Comparison of ENCODE assay signal across 8 cellular contexts in genomic region chr15:59689626-59690236, GRCh38. TPM values are rescaled to one million over a fixed set of nuclear protein-coding genes. Genes with fewer than 3 reads are reported as not detected.
DNase-seq lines count a peak whose midpoint lies in the region; ATAC-seq and TF ChIP-seq lines count a peak whose summit lies in the region.

No MANE protein-coding gene starts in this region.

- intact Hi-C loops in CD8-positive, alpha-beta T cell (cut with DNase I, micrococcal nuclease): loop anchor here (1.0 to 10.0 kb wide), 18 partner anchors 32 to 1155 kb away; partner anchors contain the start of genes GTF2A2 (in 2 of the 2), ICE2 (in 2 of the 2), RNF111 (in 2 of the 2) and SLTM (in 2 of the 2)
- intact Hi-C loops in cardiac septum (cut with DNase I) (loop anchor here (1.0 to 5.0 kb wide), 2 partner anchors 32 to 638 kb away; partner anchors contain the start of gene GTF2A2), posterior cingulate gyrus (cut with DNase I) (loop anchor here (2.0 to 10.0 kb wide), 2 partner anchors 33 to 635 kb away; partner anchors contain the start of gene GTF2A2)

- H3K27ac Mint-ChIP-seq in CD8-positive, alpha-beta T cell: peak overlapping the region; percentile 96
- H3K27ac Mint-ChIP-seq in activated naive CD8-positive, alpha-beta T cell: peak overlapping the region; percentile 91

- H3K36me3 Mint-ChIP-seq in CD8-positive, alpha-beta T cell: peaks cover 26% of the 10 kb centered on the region
- peaks cover 5% of the 10 kb centered on the region for H3K36me3 Mint-ChIP-seq in activated naive CD8-positive, alpha-beta T cell

- CTCF ChIA-PET in CD8-positive, alpha-beta T cell (lab: Charles Lee): interaction anchor here (0.6 to 2.5 kb wide), 3 partner anchors 40 to 490 kb away, joined by 3 to 7 read pairs (median 3); no protein-coding TSS in a partner anchor

- H3K27ac ChIP-seq in CD8-positive, alpha-beta T cell (ENCODE audit: low read depth, low read length): peak overlapping the region; percentile 98

- POLR2A ChIA-PET in CD8-positive, alpha-beta T cell (lab: Charles Lee): interaction anchor here (1.0 to 3.5 kb wide), 4 partner anchors 32 to 757 kb away, joined by 3 to 20 read pairs (median 6); partner anchors contain the start of genes GTF2A2 and SLTM

- H3K27me3 Mint-ChIP-seq in CD8-positive, alpha-beta T cell (ENCODE audit: low read depth): no peaks in the 10 kb centered on the region
- no peaks in the 10 kb centered on the region for H3K27me3 Mint-ChIP-seq in activated naive CD8-positive, alpha-beta T cell

- H3K9me3 ChIP-seq in CD8-positive, alpha-beta T cell (ENCODE audit: low read length): no peaks in the 10 kb centered on the region

- DNase-seq in CD8-positive, alpha-beta T cell: peak; percentile 50 to 76 (median 67)
- DNase-seq in M059J (ENCODE audit: low read depth) (peak; percentile 75), SK-MEL-5 (ENCODE audit: low read depth, low spot score) (peak; percentile 78), cardiac septum (ENCODE audit: low spot score) (peak; percentile 88), posterior cingulate gyrus (peak; percentile 28 to 91 (median 46)), ureter (ENCODE audit: low spot score) (peak; percentile 85)

- no peaks in the 10 kb centered on the region for H3K9me3 Mint-ChIP-seq in CD8-positive, alpha-beta T cell
- H3K9me3 Mint-ChIP-seq in activated naive CD8-positive, alpha-beta T cell (ENCODE audit: low read depth): no peaks in the 10 kb centered on the region

- peaks cover 40% of the 10 kb centered on the region for H3K4me1 Mint-ChIP-seq in CD8-positive, alpha-beta T cell (ENCODE audit: low read depth)
- H3K4me1 Mint-ChIP-seq in activated naive CD8-positive, alpha-beta T cell (ENCODE audit: low read depth): peaks cover 42% of the 10 kb centered on the region

- in situ Hi-C loops in SK-MEL-5 (cut with HindIII; ENCODE audit: low pct_unique_long_range_greater_than_20kb, low sequenced_read_pairs): no loop called here

- peak overlapping the region; percentile 93 for H3K4me3 Mint-ChIP-seq in CD8-positive, alpha-beta T cell
- peak overlapping the region; percentile 94 for H3K4me3 Mint-ChIP-seq in activated naive CD8-positive, alpha-beta T cell

- peak overlapping the region; percentile 81 for H3K4me3 ChIP-seq in CD8-positive, alpha-beta T cell (ENCODE audit: low read depth, low read length)

- TF ChIP-seq CTCF in CD8-positive, alpha-beta T cell (IDR thresholded peaks at IDR 0.05): no peak

- ATAC-seq in CD8-positive, alpha-beta T cell: peak; percentile 30
- no peak for ATAC-seq in HG03565 (IDR thresholded peaks at IDR 0.05; ENCODE audit: unreplicated experiment)

- peaks cover 33% of the 10 kb centered on the region for H3K4me1 ChIP-seq in CD8-positive, alpha-beta T cell (ENCODE audit: insufficient read depth, low read length)

- no peaks in the 10 kb centered on the region for H3K27me3 ChIP-seq in CD8-positive, alpha-beta T cell (ENCODE audit: insufficient read depth, low read length)

- no peaks in the 10 kb centered on the region for H3K36me3 ChIP-seq in CD8-positive, alpha-beta T cell (ENCODE audit: insufficient read depth, low read length)

RNA-seq across cellular contexts. Expression of gene BNIP2, which starts 0.6 kb away (rescaled TPM):
- total RNA-seq in CD8-positive, alpha-beta T cell: 100 to 1,000 TPM; 107 to 114 TPM
- total RNA-seq in M059J (2014; rRNA removed; shearing (Covaris generic)): 95.3 and 115 TPM in 2 replicates
- total RNA-seq in SK-MEL-5 (2014; rRNA removed; shearing (Covaris generic)): 141 and 154 TPM in 2 replicates
- 157 and 202 TPM in 2 replicates for polyA plus RNA-seq in SK-MEL-5 (2015; cell fraction: cytosol; rRNA removed)
- 90.2 and 130 TPM in 2 replicates for polyA plus RNA-seq in SK-MEL-5 (2015; cell fraction: nucleus; rRNA removed)
- total RNA-seq in cardiac septum (87.4 TPM), ureter (103 TPM)

RNA-seq across cellular contexts. Expression of gene GTF2A2, which starts 32.4 kb away (rescaled TPM):
- 10 to 100 TPM; 62.7 to 63.6 TPM for total RNA-seq in CD8-positive, alpha-beta T cell
- 80.8 and 93.3 TPM in 2 replicates for total RNA-seq in M059J (2014; rRNA removed; shearing (Covaris generic))
- total RNA-seq in SK-MEL-5 (2014; rRNA removed; shearing (Covaris generic)): 71.7 and 80.4 TPM in 2 replicates
- polyA plus RNA-seq in SK-MEL-5 (2015; cell fraction: cytosol; rRNA removed): 30.2 and 38.5 TPM in 2 replicates
- 12.1 and 15.2 TPM in 2 replicates for polyA plus RNA-seq in SK-MEL-5 (2015; cell fraction: nucleus; rRNA removed)
- total RNA-seq in cardiac septum: 105 TPM
- 84.6 TPM for total RNA-seq in ureter
